ENCODE assay signal across 22 cellular contexts in the genomic region with DNA sequence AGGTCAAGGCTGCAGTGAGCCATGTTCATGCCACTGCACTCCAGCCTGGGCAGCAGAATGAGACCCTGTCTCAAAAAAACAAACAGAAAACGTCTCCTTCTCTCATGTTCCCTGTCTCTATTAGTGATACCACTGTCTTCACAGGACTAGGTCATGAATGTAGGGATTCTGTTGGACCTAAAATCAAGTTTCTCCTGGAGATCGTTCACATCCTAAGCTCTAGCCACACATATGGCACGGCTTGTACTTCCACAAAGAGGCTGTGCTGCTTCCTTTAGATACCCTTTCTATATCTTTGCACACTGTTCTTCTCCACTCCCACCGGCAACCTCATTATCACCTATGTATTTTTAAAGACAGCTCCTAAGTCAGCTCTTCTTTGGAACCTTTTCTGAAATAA.
DNase-seq lines count a peak whose midpoint lies in the region; ATAC-seq, FAIRE-seq and TF ChIP-seq lines count a peak whose summit lies in the region.
"Had no signal": no experiment of that assay in that cellular context is flagged by ENCODE, and none has a peak within 500 bp of the region (broad histone marks: within the 10 kb centered on the region; RNA-seq: fewer than 3 reads in every experiment).

No MANE protein-coding gene starts in this region.

- no peak for TF ChIP-seq CTCF in HepG2 (CRISPR knock-in tag; IDR thresholded peaks at IDR 0.05)
- no peak for TF ChIP-seq CTCF in right lobe of liver (IDR thresholded peaks at IDR 0.05)
- TF ChIP-seq CTCF in bronchial epithelial cell (IDR thresholded peaks at IDR 0.05; ENCODE audit: insufficient read depth, low read length, severe bottlenecking) = no peak

- no peaks in the 10 kb centered on the region for H3K9me2 ChIP-seq in Karpas-422 (replicated peaks; ENCODE audit: insufficient read depth, low read length)

- CTCF ChIA-PET in HepG2 (lab: Yijun Ruan, JAX; ENCODE audit: low intra/inter-chr PET ratio, low total read pairs) = no interaction called here

- H3K27me3 ChIP-seq in HepG2 (ENCODE audit: control insufficient read depth in 1 of 2, insufficient read depth in 2 of 2, low read length in 2 of 2) (no peaks in the 10 kb centered on the region), right lobe of liver (no peaks in the 10 kb centered on the region), bronchial epithelial cell (ENCODE audit: control insufficient read depth, insufficient read depth, low read length) (no peaks in the 10 kb centered on the region), Karpas-422 (ENCODE audit: low read length) (no peaks in the 10 kb centered on the region)
- H3K27me3 ChIP-seq: BLaER1 had no signal

- no peaks in the 10 kb centered on the region for H3K9me3 Mint-ChIP-seq in naive thymus-derived CD8-positive, alpha-beta T cell
- no peaks in the 10 kb centered on the region for H3K9me3 Mint-ChIP-seq in stimulated activated naive CD8-positive, alpha-beta T cell treated with anti-CD3 and anti-CD28 coated beads, Interleukin-15, amount 100 ng/mL, for 72 hours

- BruUV-seq in HepG2 (replicated peaks; lab: Mats Ljungman, UMichigan) = no TSS peak

- no peaks in the 10 kb centered on the region for H3K4me1 ChIP-seq in HepG2 (ENCODE audit: insufficient read depth, low read length)
- H3K4me1 ChIP-seq in right lobe of liver = no peaks in the 10 kb centered on the region
- no peaks in the 10 kb centered on the region for H3K4me1 ChIP-seq in Karpas-422 (ENCODE audit: low read length)
- H3K4me1 ChIP-seq: Caco-2 had no signal

- POLR2A ChIA-PET in HepG2 (lab: Yijun Ruan, JAX) = no interaction called here
- POLR2A ChIA-PET in naive thymus-derived CD8-positive, alpha-beta T cell (lab: Charles Lee) = no interaction called here

- H4K20me1 ChIP-seq in HepG2 (ENCODE audit: insufficient read depth, low read length) = no peaks in the 10 kb centered on the region
- no peaks in the 10 kb centered on the region for H4K20me1 ChIP-seq in Karpas-422 (ENCODE audit: insufficient read depth, low read depth, low read length)
- H4K20me1 ChIP-seq: BLaER1 had no signal

- FAIRE-seq in HepG2 (lab: Jason Lieb, UNC) (no peak), bronchial epithelial cell (lab: Jason Lieb, UNC) (peak; percentile 7)
- FAIRE-seq: A204.1, G401.6, GM12892 had no signal

- no peak for DNase-seq in HepG2 (ENCODE audit: low spot score)
- no peak for DNase-seq in right lobe of liver
- no peak for DNase-seq in bronchial epithelial cell (ENCODE audit: low read depth)
- no peak for DNase-seq in naive thymus-derived CD8-positive, alpha-beta T cell
- DNase-seq in stimulated activated naive CD8-positive, alpha-beta T cell treated with anti-CD3 and anti-CD28 coated beads, Interleukin-15, amount 100 ng/mL, for 72 hours = no peak
- no peak for DNase-seq in Karpas-422
- no peak for DNase-seq in NCI-H2029 treated with DMSO at 0.1 percent for 48 hours (lab: John Stamatoyannopoulos, UW)
- no peak for DNase-seq in NCI-H345 (lab: John Stamatoyannopoulos, UW)
- DNase-seq: Caco-2; CD4-positive, alpha-beta memory T cell; DMS153; DND-41; GOT3; H7; HCEC 1CT had no signal

- no peaks in the 10 kb centered on the region for H3K27me3 Mint-ChIP-seq in naive thymus-derived CD8-positive, alpha-beta T cell
- H3K27me3 Mint-ChIP-seq in stimulated activated naive CD8-positive, alpha-beta T cell treated with anti-CD3 and anti-CD28 coated beads, Interleukin-15, amount 100 ng/mL, for 72 hours = peaks cover 7% of the 10 kb centered on the region

- H3K27ac Mint-ChIP-seq in naive thymus-derived CD8-positive, alpha-beta T cell = peak overlapping the region in 6 of 10 donors; percentile 7 to 91 (median 42)
- no peak overlapping the region for H3K27ac Mint-ChIP-seq in stimulated activated naive CD8-positive, alpha-beta T cell treated with anti-CD3 and anti-CD28 coated beads, Interleukin-15, amount 100 ng/mL, for 72 hours
- H3K27ac Mint-ChIP-seq: B cell had no signal

- no peak for TF ChIP-seq POLR2A in HepG2 (IDR thresholded peaks at IDR 0.05; ENCODE audit: insufficient read depth in 1 of 2, low read depth in 2 of 2, low read length in 2 of 2)
- no peak for TF ChIP-seq POLR2A in right lobe of liver (IDR thresholded peaks at IDR 0.05)

- H3K4me3 ChIP-seq in HepG2 (replicated peaks in 1 of 3; ENCODE audit: insufficient read depth in 1 of 3, low read depth in 2 of 3, low read length in 3 of 3) (no peak overlapping the region), right lobe of liver (no peak overlapping the region), bronchial epithelial cell (ENCODE audit: low read depth, low read length) (no peak overlapping the region), Karpas-422 (ENCODE audit: low read length) (no peak overlapping the region)
- H3K4me3 ChIP-seq: BLaER1 had no signal

- no peak for TF ChIP-seq RAD21 in HepG2 (CRISPR knock-in tag; IDR thresholded peaks at IDR 0.05)

- H3K9ac ChIP-seq in HepG2 (ENCODE audit: insufficient read depth, low read depth, low read length) (no peak overlapping the region), Karpas-422 (ENCODE audit: low read length) (no peak overlapping the region)
- H3K9ac ChIP-seq: BLaER1 had no signal

- intact Hi-C loops in HepG2 (cut with micrococcal nuclease; ENCODE audit: unreplicated experiment) (no loop called here), right lobe of liver (cut with DNase I) (no loop called here)

- H3K27ac ChIP-seq in HepG2 (ENCODE audit: extremely low read length, insufficient read depth, low read length) (no peak overlapping the region), right lobe of liver (no peak overlapping the region), Karpas-422 (ENCODE audit: low read length) (no peak overlapping the region)
- H3K27ac ChIP-seq: 22Rv1, BLaER1, C4-2B had no signal

- no peak overlapping the region for H3K4me3 Mint-ChIP-seq in naive thymus-derived CD8-positive, alpha-beta T cell
- H3K4me3 Mint-ChIP-seq in stimulated activated naive CD8-positive, alpha-beta T cell treated with anti-CD3 and anti-CD28 coated beads, Interleukin-15, amount 100 ng/mL, for 72 hours = no peak overlapping the region
- H3K4me3 Mint-ChIP-seq: B cell; CD4-positive, alpha-beta memory T cell had no signal

- H2AFZ ChIP-seq in HepG2 (ENCODE audit: low read length) (no peak overlapping the region), Karpas-422 (ENCODE audit: low read length) (no peak overlapping the region)

- H3K36me3 Mint-ChIP-seq in naive thymus-derived CD8-positive, alpha-beta T cell = no peaks in the 10 kb centered on the region
- H3K36me3 Mint-ChIP-seq: CD4-positive, alpha-beta memory T cell had no signal

- H3K4me1 Mint-ChIP-seq in naive thymus-derived CD8-positive, alpha-beta T cell = peaks cover 17 to 44% (median 28%) of the 10 kb centered on the region in 4 donors
- peaks cover 26% of the 10 kb centered on the region for H3K4me1 Mint-ChIP-seq in stimulated activated naive CD8-positive, alpha-beta T cell treated with anti-CD3 and anti-CD28 coated beads, Interleukin-15, amount 100 ng/mL, for 72 hours

- 90% methylated on average over 4 of the region's 4 CpGs for WGBS in HepG2 (ENCODE audit: low lambda C conversion rate)
- WGBS in right lobe of liver (ENCODE audit: insufficient coverage, low coverage, low lambda C conversion rate, missing lambda C conversion rate) = 72% methylated on average over 4 of the region's 4 CpGs

- peaks cover 15 to 78% of the 10 kb centered on the region in 2 experiments for H3K36me3 ChIP-seq in HepG2 (replicated peaks in 1 of 2; ENCODE audit: control insufficient read depth in 1 of 2, insufficient read depth in 2 of 2, low read length in 2 of 2)
- peaks cover 0 to 77% (median 11%) of the 10 kb centered on the region in 4 donors for H3K36me3 ChIP-seq in right lobe of liver
- peaks cover 5% of the 10 kb centered on the region for H3K36me3 ChIP-seq in bronchial epithelial cell (ENCODE audit: control insufficient read depth, insufficient read depth, low read length)
- no peaks in the 10 kb centered on the region for H3K36me3 ChIP-seq in Karpas-422 (ENCODE audit: insufficient read depth, low read length)
- H3K36me3 ChIP-seq: BLaER1 had no signal

- TF ChIP-seq EP300 in HepG2 (IDR thresholded peaks at IDR 0.05; ENCODE audit: low read depth in 2 of 2, low read length in 2 of 2) = no peak
- TF ChIP-seq EP300 in HepG2 (CRISPR knock-in tag; IDR thresholded peaks at IDR 0.05; ENCODE audit: borderline replicate concordance) = no peak

- in situ Hi-C loops in HepG2 (cut with HindIII; ENCODE audit: extremely low pct_ligation_motif_present, low pct_unique_long_range_greater_than_20kb) = no loop called here

- ATAC-seq in HepG2 = no peak
- no peak for ATAC-seq in right lobe of liver
- ATAC-seq in naive thymus-derived CD8-positive, alpha-beta T cell = no peak
- no peak for ATAC-seq in stimulated activated naive CD8-positive, alpha-beta T cell treated with anti-CD3 and anti-CD28 coated beads, Interleukin-15, amount 100 ng/mL, for 72 hours

- H3K9me3 ChIP-seq in HepG2 (ENCODE audit: low read length) = no peaks in the 10 kb centered on the region
- H3K9me3 ChIP-seq in right lobe of liver = no peaks in the 10 kb centered on the region
- no peaks in the 10 kb centered on the region for H3K9me3 ChIP-seq in Karpas-422 (ENCODE audit: low read length)
- H3K9me3 ChIP-seq: BLaER1, Caco-2 had no signal

- H3K4me2 ChIP-seq in HepG2 (ENCODE audit: low read depth, low read length) (no peak overlapping the region), Karpas-422 (ENCODE audit: low read depth, low read length, poor library complexity, severe bottlenecking) (no peak overlapping the region)
- H3K4me2 ChIP-seq: BLaER1 had no signal

- no peaks in the 10 kb centered on the region for H3K79me2 ChIP-seq in HepG2 (ENCODE audit: insufficient read depth, low read length)
- H3K79me2 ChIP-seq in Karpas-422 (ENCODE audit: low read length) = no peaks in the 10 kb centered on the region

TF ChIP-seq in HepG2, 621 proteins besides CTCF, POLR2A, EP300 and RAD21:
- no peak for TF ChIP-seq ZNF205 (CRISPR knock-in tag; IDR thresholded peaks at IDR 0.05)
- TF ChIP-seq FOXA1 (IDR thresholded peaks at IDR 0.05) = no peak
- TF ChIP-seq FOXA1 (CRISPR knock-in tag; IDR thresholded peaks at IDR 0.05) = no peak
- peak; percentile 95 for TF ChIP-seq RBM22 (optimal IDR thresholded peaks at IDR 0.05; ENCODE audit: low read length)

Comparison
In these comparisons a context has a peak if more than half of its experiments do, and no peak if none do; other contexts are left out.
1. H3K27ac Mint-ChIP-seq: peak in naive thymus-derived CD8-positive, alpha-beta T cell (6 of 10); none in stimulated activated naive CD8-positive, alpha-beta T cell treated with anti-CD3 and anti-CD28 coated beads, Interleukin-15, amount 100 ng/mL, for 72 hours (0 of 2).